9 cellular contexts compared by ENCODE assay signal in genomic region chr6:16318953-16319720, GRCh38.
DNase-seq lines count a peak whose midpoint lies in the region; ATAC-seq and TF ChIP-seq lines count a peak whose summit lies in the region.
"Had no signal": no experiment of that assay in that cellular context is flagged by ENCODE, and none has a peak within 500 bp of the region (broad histone marks: within the 10 kb centered on the region; RNA-seq: fewer than 3 reads in every experiment).

No MANE protein-coding gene starts in this region.

- 80 to 85% methylated on average over 5 of the region's 8 CpGs for WGBS in gastroesophageal sphincter (ENCODE audit: low coverage in 1 of 2), 2 donors

- H3K4me1 ChIP-seq in gastroesophageal sphincter (peaks cover 3 to 76% (median 38%) of the 10 kb centered on the region in 3 donors), subcutaneous abdominal adipose tissue (ENCODE audit: control insufficient read depth in 5 of 5, insufficient read depth in 5 of 5, low read length in 5 of 5) (peaks cover 6 to 44% (median 28%) of the 10 kb centered on the region in 5 donors)

- no peak overlapping the region for H3K9ac ChIP-seq in subcutaneous abdominal adipose tissue (ENCODE audit: low read length in 5 of 5)

- H3K27ac Mint-ChIP-seq in activated CD4-positive, alpha-beta T cell treated with anti-CD3 and anti-CD28 coated beads, Interleukin-2, amount 10 ng/mL, durations not matched to agents 24 days and 14 days, result peak overlapping the region; percentile 84
- peak overlapping the region; percentile 98 for H3K27ac Mint-ChIP-seq in activated CD4-positive, alpha-beta memory T cell treated with anti-CD3 and anti-CD28 coated beads, Interleukin-2, amount 10 ng/mL, durations not matched to agents 7 days and 5 days

- TF ChIP-seq EP300 in gastroesophageal sphincter (IDR thresholded peaks at IDR 0.05), result no peak

- DNase-seq in activated CD4-positive, alpha-beta T cell treated with anti-CD3 and anti-CD28 coated beads, Interleukin-2, amount 10 ng/mL, durations not matched to agents 24 days and 14 days, result no peak
- DNase-seq in activated CD4-positive, alpha-beta T cell treated with anti-CD3 and anti-CD28 coated beads for 1 hour, result no peak
- no peak for DNase-seq in activated CD4-positive, alpha-beta memory T cell treated with anti-CD3 and anti-CD28 coated beads, Interleukin-2, amount 10 ng/mL, durations not matched to agents 7 days and 5 days
- DNase-seq in sciatic nerve (ENCODE audit: low spot score), result no peak
- DNase-seq in stimulated activated CD4-positive, alpha-beta T cell treated with anti-CD3 and anti-CD28 coated beads, Interleukin-2, amount 100 ng/mL, for 48 hours, result no peak

- no peaks in the 10 kb centered on the region for H3K27me3 Mint-ChIP-seq in activated CD4-positive, alpha-beta T cell treated with anti-CD3 and anti-CD28 coated beads, Interleukin-2, amount 10 ng/mL, durations not matched to agents 24 days and 14 days
- H3K27me3 Mint-ChIP-seq in activated CD4-positive, alpha-beta memory T cell treated with anti-CD3 and anti-CD28 coated beads, Interleukin-2, amount 10 ng/mL, durations not matched to agents 7 days and 5 days, result no peaks in the 10 kb centered on the region

- H3K4me3 Mint-ChIP-seq in activated CD4-positive, alpha-beta T cell treated with anti-CD3 and anti-CD28 coated beads, Interleukin-2, amount 10 ng/mL, durations not matched to agents 24 days and 14 days, result peak overlapping the region; percentile 73
- peak overlapping the region; percentile 17 for H3K4me3 Mint-ChIP-seq in activated CD4-positive, alpha-beta memory T cell treated with anti-CD3 and anti-CD28 coated beads, Interleukin-2, amount 10 ng/mL, durations not matched to agents 7 days and 5 days

- CTCF ChIA-PET in activated CD4-positive, alpha-beta memory T cell treated with anti-CD3 and anti-CD28 coated beads, Interleukin-2, amount 10 ng/mL, durations not matched to agents 7 days and 5 days (lab: Charles Lee), result interaction anchor here (0.5 to 5.5 kb wide), 15 partner anchors 10 to 451 kb away, joined by 3 to 63 read pairs (median 4); partner anchors contain the start of gene ATXN1

- intact Hi-C loops in activated CD4-positive, alpha-beta T cell treated with anti-CD3 and anti-CD28 coated beads, Interleukin-2, amount 10 ng/mL, durations not matched to agents 24 days and 14 days (cut with micrococcal nuclease), result no loop called here
- intact Hi-C loops in sciatic nerve (cut with DNase I), result no loop called here

- no peaks in the 10 kb centered on the region for H3K9me3 ChIP-seq in gastroesophageal sphincter
- H3K9me3 ChIP-seq in subcutaneous abdominal adipose tissue (ENCODE audit: control insufficient read depth in 5 of 5, low read length in 5 of 5), result no peaks in the 10 kb centered on the region
- H3K9me3 ChIP-seq: neutrophil had no signal

- POLR2A ChIA-PET in activated CD4-positive, alpha-beta memory T cell treated with anti-CD3 and anti-CD28 coated beads, Interleukin-2, amount 10 ng/mL, durations not matched to agents 7 days and 5 days (lab: Charles Lee), result interaction anchor here (0.6 to 3.3 kb wide), 11 partner anchors 95 to 450 kb away, joined by 3 to 29 read pairs (median 4); partner anchors contain the start of gene ATXN1

- H3K9me3 Mint-ChIP-seq in activated CD4-positive, alpha-beta T cell treated with anti-CD3 and anti-CD28 coated beads, Interleukin-2, amount 10 ng/mL, durations not matched to agents 24 days and 14 days, result no peaks in the 10 kb centered on the region
- no peaks in the 10 kb centered on the region for H3K9me3 Mint-ChIP-seq in activated CD4-positive, alpha-beta memory T cell treated with anti-CD3 and anti-CD28 coated beads, Interleukin-2, amount 10 ng/mL, durations not matched to agents 7 days and 5 days

- no peak for TF ChIP-seq CTCF in gastroesophageal sphincter (IDR thresholded peaks at IDR 0.05)

- no peak overlapping the region for H3K4me3 ChIP-seq in gastroesophageal sphincter
- H3K4me3 ChIP-seq in subcutaneous abdominal adipose tissue (ENCODE audit: low read depth in 1 of 5, low read length in 5 of 5), result no peak overlapping the region

- peaks cover 61% of the 10 kb centered on the region for H3K4me1 Mint-ChIP-seq in activated CD4-positive, alpha-beta T cell treated with anti-CD3 and anti-CD28 coated beads, Interleukin-2, amount 10 ng/mL, durations not matched to agents 24 days and 14 days
- H3K4me1 Mint-ChIP-seq in activated CD4-positive, alpha-beta memory T cell treated with anti-CD3 and anti-CD28 coated beads, Interleukin-2, amount 10 ng/mL, durations not matched to agents 7 days and 5 days, result peaks cover 73% of the 10 kb centered on the region

- ATAC-seq in gastroesophageal sphincter (no peak), GM21825 (IDR thresholded peaks at IDR 0.05; ENCODE audit: unreplicated experiment) (no peak), sciatic nerve (no peak)

- H3K27ac ChIP-seq in gastroesophageal sphincter, result peak overlapping the region; percentile 18 to 87 (median 80)
- H3K27ac ChIP-seq in subcutaneous abdominal adipose tissue (ENCODE audit: low read depth, low read length), result peak overlapping the region; percentile 34

- H3K27me3 ChIP-seq in gastroesophageal sphincter, result no peaks in the 10 kb centered on the region
- H3K27me3 ChIP-seq in subcutaneous abdominal adipose tissue (ENCODE audit: control insufficient read depth in 5 of 5, insufficient read depth in 4 of 5, low read length in 5 of 5), result no peaks in the 10 kb centered on the region
- H3K27me3 ChIP-seq: neutrophil had no signal

- H3K36me3 Mint-ChIP-seq in activated CD4-positive, alpha-beta T cell treated with anti-CD3 and anti-CD28 coated beads, Interleukin-2, amount 10 ng/mL, durations not matched to agents 24 days and 14 days (ENCODE audit: low read depth), result peaks cover 18% of the 10 kb centered on the region
- H3K36me3 Mint-ChIP-seq in activated CD4-positive, alpha-beta memory T cell treated with anti-CD3 and anti-CD28 coated beads, Interleukin-2, amount 10 ng/mL, durations not matched to agents 7 days and 5 days (ENCODE audit: low read depth), result peaks cover 17% of the 10 kb centered on the region

- no peak for TF ChIP-seq POLR2A in gastroesophageal sphincter (IDR thresholded peaks at IDR 0.05)

- no peaks in the 10 kb centered on the region for H3K36me3 ChIP-seq in gastroesophageal sphincter
- H3K36me3 ChIP-seq in subcutaneous abdominal adipose tissue (ENCODE audit: control insufficient read depth in 5 of 5, insufficient read depth in 5 of 5, low read length in 5 of 5), result no peaks in the 10 kb centered on the region
